ENCODE assay signal across 8 cellular contexts in genomic region chrX:110001702-110002299, GRCh38. TPM values are rescaled to one million over a fixed set of nuclear protein-coding genes. Genes with fewer than 3 reads are reported as not detected.
DNase-seq lines count a peak whose midpoint lies in the region; ATAC-seq lines count a peak whose summit lies in the region.

No MANE protein-coding gene starts in this region.

- H3K4me1 Mint-ChIP-seq in activated CD4-positive, alpha-beta T cell treated with anti-CD3 and anti-CD28 coated beads, Interleukin-2, amount 10 ng/mL, durations not matched to agents 7 days and 5 days, result peaks cover 35% of the 10 kb centered on the region

- H3K27me3 ChIP-seq in iPS DF 6.9 (ENCODE audit: control insufficient read depth, insufficient read depth, low read length), result no peaks in the 10 kb centered on the region

- no CpG with 5 or more reads among the region's 13 CpGs for WGBS in iPS DF 6.9 (ENCODE audit: insufficient coverage, insufficient read length)

- peak overlapping the region; percentile 96; the same call in 1 of the 2 replicates for H3K4me3 ChIP-seq in iPS DF 6.9 (ENCODE audit: low read length)

- no peak for ATAC-seq in GM21737 (IDR thresholded peaks at IDR 0.05; ENCODE audit: unreplicated experiment)

- peaks cover 8% of the 10 kb centered on the region for H3K36me3 Mint-ChIP-seq in activated CD4-positive, alpha-beta T cell treated with anti-CD3 and anti-CD28 coated beads, Interleukin-2, amount 10 ng/mL, durations not matched to agents 7 days and 5 days (ENCODE audit: low read depth)

- no peaks in the 10 kb centered on the region for H3K4me1 ChIP-seq in iPS DF 6.9 (ENCODE audit: control insufficient read depth, insufficient read depth, low read length)

- H3K27ac ChIP-seq in iPS DF 6.9 (ENCODE audit: low read length), result no peak overlapping the region
- H3K27ac ChIP-seq in temporal lobe (ENCODE audit: low read depth, low read length), result peak overlapping the region; percentile 50

- H3K9me3 Mint-ChIP-seq in activated CD4-positive, alpha-beta T cell treated with anti-CD3 and anti-CD28 coated beads, Interleukin-2, amount 10 ng/mL, durations not matched to agents 7 days and 5 days, result no peaks in the 10 kb centered on the region

- no peaks in the 10 kb centered on the region for H3K9me3 ChIP-seq in iPS DF 6.9 (ENCODE audit: control insufficient read depth, insufficient read depth, low read length)

- H3K4me3 Mint-ChIP-seq in activated CD4-positive, alpha-beta T cell treated with anti-CD3 and anti-CD28 coated beads, Interleukin-2, amount 10 ng/mL, durations not matched to agents 7 days and 5 days, result peak overlapping the region; percentile 82

- H3K27ac Mint-ChIP-seq in activated CD4-positive, alpha-beta T cell treated with anti-CD3 and anti-CD28 coated beads, Interleukin-2, amount 10 ng/mL, durations not matched to agents 7 days and 5 days, result peak overlapping the region; percentile 94

- H3K27me3 Mint-ChIP-seq in activated CD4-positive, alpha-beta T cell treated with anti-CD3 and anti-CD28 coated beads, Interleukin-2, amount 10 ng/mL, durations not matched to agents 7 days and 5 days, result no peaks in the 10 kb centered on the region

- DNase-seq in activated CD4-positive, alpha-beta T cell treated with anti-CD3 and anti-CD28 coated beads, Interleukin-2, amount 10 ng/mL, durations not matched to agents 7 days and 5 days, result no peak
- DNase-seq in activated CD4-positive, alpha-beta T cell treated with anti-CD3 and anti-CD28 coated beads for 1 hour, result no peak
- DNase-seq in UCSD-AML1 (lab: John Stamatoyannopoulos, UW; ENCODE audit: unreplicated experiment), result peak; percentile 45
- DNase-seq in iPS DF 6.9 (ENCODE audit: low read depth, low spot score), result no peak
- DNase-seq in SKM-1 treated with dmso at 0.1 percent for 144 hours (lab: John Stamatoyannopoulos, UW; ENCODE audit: unreplicated experiment), result no peak
- DNase-seq in NCI-H187 (lab: John Stamatoyannopoulos, UW), result no peak

- CTCF ChIA-PET in activated CD4-positive, alpha-beta T cell treated with anti-CD3 and anti-CD28 coated beads, Interleukin-2, amount 10 ng/mL, durations not matched to agents 7 days and 5 days (lab: Charles Lee), result no interaction called here

- H3K36me3 ChIP-seq in iPS DF 6.9 (ENCODE audit: control insufficient read depth, insufficient read depth, low read length), result no peaks in the 10 kb centered on the region

- POLR2A ChIA-PET in activated CD4-positive, alpha-beta T cell treated with anti-CD3 and anti-CD28 coated beads, Interleukin-2, amount 10 ng/mL, durations not matched to agents 7 days and 5 days (lab: Charles Lee), result interaction anchor here (0.8 kb wide), 1 partner anchor 11 kb away, joined by 3 read pairs; no protein-coding TSS in a partner anchor

RNA-seq across cellular contexts. Expression of gene TMEM164, which starts 1.1 kb away (rescaled TPM):
- total RNA-seq in activated CD4-positive, alpha-beta T cell treated with anti-CD3 and anti-CD28 coated beads, Interleukin-2, amount 10 ng/mL, durations not matched to agents 7 days and 5 days, result 10 to 100 TPM; 19.2 to 20.9 TPM
- total RNA-seq in temporal lobe, result 6.9 TPM
